ENCODE assay signal across 10 cellular contexts in genomic region chr1:59062743-59063142, GRCh38.
DNase-seq lines count a peak whose midpoint lies in the region; ATAC-seq and TF ChIP-seq lines count a peak whose summit lies in the region.
"Had no signal": no experiment of that assay in that cellular context is flagged by ENCODE, and none has a peak within 500 bp of the region (broad histone marks: within the 10 kb centered on the region; RNA-seq: fewer than 3 reads in every experiment).

No MANE protein-coding gene starts in this region.

- H3K27ac ChIP-seq in heart left ventricle (peak overlapping the region; percentile 23 to 87 (median 82)), skin epidermis (peak overlapping the region in 12 of 21 experiments; percentile 2 to 82 (median 57)), A673 (ENCODE audit: low read depth, low read length, poor library complexity, severe bottlenecking) (no peak overlapping the region)

- no peak for TF ChIP-seq POLR2A in heart left ventricle (IDR thresholded peaks at IDR 0.05)

- intact Hi-C loops in heart left ventricle (cut with DNase I) (loop anchor here in 5 of 10 donors (2.0 to 10.0 kb wide), 5 partner anchors 158 to 632 kb away; partner anchors contain the start of genes FGGY (in 3 of the 5) and JUN (in 3 of the 5)), A673 (cut with micrococcal nuclease; ENCODE audit: unreplicated experiment) (no loop called here)

- no TSS peak for BruUV-seq in A673 (replicated peaks; lab: Mats Ljungman, UMichigan)

- H3K4me3 ChIP-seq in heart left ventricle = peak overlapping the region in 4 of 12 donors; percentile 43 to 60 (median 54)
- H3K4me3 ChIP-seq in skin epidermis = no peak overlapping the region
- no peak overlapping the region for H3K4me3 ChIP-seq in A673 (ENCODE audit: low read depth, low read length, poor library complexity, severe bottlenecking)

- WGBS in heart left ventricle, 4 donors = 31 to 43% (median 37%) methylated on average over 5 of the region's 5 CpGs

- no peaks in the 10 kb centered on the region for H3K36me3 Mint-ChIP-seq in activated naive CD8-positive, alpha-beta T cell
- H3K36me3 Mint-ChIP-seq in stimulated activated memory B cell treated with anti-CD40 and anti-IgM and Interleukin-4, amounts not matched to agents 10 μg/mL and 1 μg/mL and 100 μg/mL, for 72 hours = peaks cover 13% of the 10 kb centered on the region

- H3K27me3 Mint-ChIP-seq in activated naive CD8-positive, alpha-beta T cell = no peaks in the 10 kb centered on the region
- H3K27me3 Mint-ChIP-seq in stimulated activated memory B cell treated with anti-CD40 and anti-IgM and Interleukin-4, amounts not matched to agents 10 μg/mL and 1 μg/mL and 100 μg/mL, for 72 hours = no peaks in the 10 kb centered on the region

- H3K27ac Mint-ChIP-seq in activated naive CD8-positive, alpha-beta T cell = peak overlapping the region; percentile 79
- no peak overlapping the region for H3K27ac Mint-ChIP-seq in stimulated activated memory B cell treated with anti-CD40 and anti-IgM and Interleukin-4, amounts not matched to agents 10 μg/mL and 1 μg/mL and 100 μg/mL, for 72 hours

- DNase-seq in HT1080 (ENCODE audit: low read depth) (peak; percentile 37), heart left ventricle (peak in 4 of 5 donors; percentile 16 to 59 (median 36)), NCI-H446 treated with DMSO at 0.1 percent for 48 hours (lab: John Stamatoyannopoulos, UW) (no peak), A673 (ENCODE audit: low spot score) (no peak)
- no peak for DNase-seq in stimulated activated CD4-positive, alpha-beta T cell treated with anti-CD3 and anti-CD28 coated beads, Interleukin-12 subunit alpha, Interleukin-12 subunit beta, amount 100 ng/mL, for 4 hours
- DNase-seq: NCI-H526 treated with DMSO at 0.1 percent for 48 hours, posterior cingulate gyrus had no signal

- peaks cover 0 to 28% (median 18%) of the 10 kb centered on the region in 12 donors for H3K4me1 ChIP-seq in heart left ventricle
- peaks cover 30% of the 10 kb centered on the region for H3K4me1 ChIP-seq in A673 (ENCODE audit: insufficient read depth, low read length, poor library complexity, severe bottlenecking)

- peak; percentile 27 to 74 (median 52) for ATAC-seq in heart left ventricle
- no peak for ATAC-seq in stimulated activated memory B cell treated with anti-CD40 and anti-IgM and Interleukin-4, amounts not matched to agents 10 μg/mL and 1 μg/mL and 100 μg/mL, for 72 hours

- CTCF ChIA-PET in A673 (lab: Charles Lee) = no interaction called here

- no peaks in the 10 kb centered on the region for H3K27me3 ChIP-seq in heart left ventricle
- H3K27me3 ChIP-seq in A673 (replicated peaks; ENCODE audit: insufficient read depth, low read depth, low read length, poor library complexity) = no peaks in the 10 kb centered on the region

- POLR2A ChIA-PET in A673 (lab: Charles Lee; ENCODE audit: low non-redundant PET) = no interaction called here

- TF ChIP-seq CTCF in heart left ventricle (IDR thresholded peaks at IDR 0.05) = no peak
- TF ChIP-seq CTCF in A673 (conservative IDR thresholded peaks at IDR 0.05; ENCODE audit: low read depth, low read length) = no peak

- H3K9me3 Mint-ChIP-seq in activated naive CD8-positive, alpha-beta T cell (ENCODE audit: low read depth) = no peaks in the 10 kb centered on the region
- H3K9me3 Mint-ChIP-seq in stimulated activated memory B cell treated with anti-CD40 and anti-IgM and Interleukin-4, amounts not matched to agents 10 μg/mL and 1 μg/mL and 100 μg/mL, for 72 hours = peaks cover 3% of the 10 kb centered on the region

- no peak overlapping the region for H3K4me3 Mint-ChIP-seq in activated naive CD8-positive, alpha-beta T cell
- H3K4me3 Mint-ChIP-seq in stimulated activated memory B cell treated with anti-CD40 and anti-IgM and Interleukin-4, amounts not matched to agents 10 μg/mL and 1 μg/mL and 100 μg/mL, for 72 hours = no peak overlapping the region

- H3K4me1 Mint-ChIP-seq in activated naive CD8-positive, alpha-beta T cell (ENCODE audit: low read depth) = peaks cover 35% of the 10 kb centered on the region
- H3K4me1 Mint-ChIP-seq in stimulated activated memory B cell treated with anti-CD40 and anti-IgM and Interleukin-4, amounts not matched to agents 10 μg/mL and 1 μg/mL and 100 μg/mL, for 72 hours = peaks cover 33% of the 10 kb centered on the region

- no peaks in the 10 kb centered on the region for H3K9me3 ChIP-seq in heart left ventricle
- no peaks in the 10 kb centered on the region for H3K9me3 ChIP-seq in A673 (ENCODE audit: low read depth, low read length, poor library complexity, severe bottlenecking)

- H3K36me3 ChIP-seq in heart left ventricle = no peaks in the 10 kb centered on the region
- no peaks in the 10 kb centered on the region for H3K36me3 ChIP-seq in A673 (ENCODE audit: insufficient read depth, low read length, poor library complexity, severe bottlenecking)

Comparison
In these comparisons a context has a peak if more than half of its experiments do, and no peak if none do; other contexts are left out.
1. DNase-seq: peak in HT1080 (single experiment) and heart left ventricle (4 of 5); none in NCI-H446 treated with DMSO at 0.1 percent for 48 hours (single experiment), stimulated activated CD4-positive, alpha-beta T cell treated with anti-CD3 and anti-CD28 coated beads, Interleukin-12 subunit alpha, Interleukin-12 subunit beta, amount 100 ng/mL, for 4 hours (single experiment) and A673 (single experiment).